2 cellular contexts compared by ENCODE assay signal in the genomic region with DNA sequence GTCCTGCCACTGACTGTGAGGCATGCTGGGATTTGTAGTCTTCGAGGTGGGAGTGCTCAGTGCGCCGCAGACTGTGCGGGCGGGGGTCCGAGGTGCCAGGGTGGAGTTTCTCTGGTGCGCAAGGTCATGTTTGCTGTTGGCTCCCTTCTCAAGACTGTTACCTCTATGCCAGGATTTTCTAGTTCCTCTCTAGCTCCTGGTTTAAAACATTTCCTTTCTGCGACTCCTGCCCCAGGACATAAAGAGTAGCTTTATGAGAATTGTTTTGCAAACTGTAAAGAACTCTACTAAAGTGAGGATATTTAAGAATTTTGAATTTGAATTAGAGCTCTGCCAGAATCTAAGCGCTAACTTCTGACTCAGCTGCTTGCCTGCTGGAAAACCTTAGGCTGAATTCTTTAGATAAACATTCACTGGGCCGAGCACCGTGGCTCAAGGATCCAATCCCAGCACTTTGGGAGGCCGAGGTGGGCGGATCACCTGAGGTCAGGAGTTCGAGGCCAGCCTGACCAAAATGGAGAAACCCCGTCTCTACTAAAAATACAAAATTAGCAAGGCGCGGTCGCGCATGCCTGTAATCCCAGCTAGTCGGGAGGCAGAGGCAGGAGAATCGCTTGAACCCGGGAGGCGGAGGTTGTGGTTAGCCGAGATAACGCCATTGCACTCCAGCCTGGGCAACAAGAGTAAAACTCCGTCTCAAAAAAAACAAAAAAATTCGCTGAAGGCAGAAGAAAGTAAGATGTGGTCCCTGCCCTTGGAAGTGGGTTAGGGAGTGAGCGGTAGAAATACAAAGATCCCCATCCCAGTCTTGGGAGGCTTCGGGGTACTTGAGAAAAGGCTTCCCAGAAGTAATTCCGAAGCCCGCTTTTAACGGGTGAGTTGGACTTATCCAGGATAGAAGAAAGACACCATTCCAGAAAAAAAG.
TF ChIP-seq lines count a peak whose summit lies in the region.

No MANE protein-coding gene starts in this region.

TF ChIP-seq in GM23338, 12 proteins besides CTCF, POLR2A, EP300 and RAD21:
- TF ChIP-seq NANOG (IDR thresholded peaks at IDR 0.05; ENCODE audit: borderline replicate concordance), result no peak
- TF ChIP-seq CREB1 (CRISPR knock-in tag; IDR thresholded peaks at IDR 0.05; ENCODE audit: low read depth), result no peak
- TF ChIP-seq ZNF331 (CRISPR knock-in tag; IDR thresholded peaks at IDR 0.05; ENCODE audit: low read depth), result no peak
- no peak for TF ChIP-seq EZH2 (IDR thresholded peaks at IDR 0.05; ENCODE audit: low read depth, unreplicated experiment)
- TF ChIP-seq, protein P1, sequence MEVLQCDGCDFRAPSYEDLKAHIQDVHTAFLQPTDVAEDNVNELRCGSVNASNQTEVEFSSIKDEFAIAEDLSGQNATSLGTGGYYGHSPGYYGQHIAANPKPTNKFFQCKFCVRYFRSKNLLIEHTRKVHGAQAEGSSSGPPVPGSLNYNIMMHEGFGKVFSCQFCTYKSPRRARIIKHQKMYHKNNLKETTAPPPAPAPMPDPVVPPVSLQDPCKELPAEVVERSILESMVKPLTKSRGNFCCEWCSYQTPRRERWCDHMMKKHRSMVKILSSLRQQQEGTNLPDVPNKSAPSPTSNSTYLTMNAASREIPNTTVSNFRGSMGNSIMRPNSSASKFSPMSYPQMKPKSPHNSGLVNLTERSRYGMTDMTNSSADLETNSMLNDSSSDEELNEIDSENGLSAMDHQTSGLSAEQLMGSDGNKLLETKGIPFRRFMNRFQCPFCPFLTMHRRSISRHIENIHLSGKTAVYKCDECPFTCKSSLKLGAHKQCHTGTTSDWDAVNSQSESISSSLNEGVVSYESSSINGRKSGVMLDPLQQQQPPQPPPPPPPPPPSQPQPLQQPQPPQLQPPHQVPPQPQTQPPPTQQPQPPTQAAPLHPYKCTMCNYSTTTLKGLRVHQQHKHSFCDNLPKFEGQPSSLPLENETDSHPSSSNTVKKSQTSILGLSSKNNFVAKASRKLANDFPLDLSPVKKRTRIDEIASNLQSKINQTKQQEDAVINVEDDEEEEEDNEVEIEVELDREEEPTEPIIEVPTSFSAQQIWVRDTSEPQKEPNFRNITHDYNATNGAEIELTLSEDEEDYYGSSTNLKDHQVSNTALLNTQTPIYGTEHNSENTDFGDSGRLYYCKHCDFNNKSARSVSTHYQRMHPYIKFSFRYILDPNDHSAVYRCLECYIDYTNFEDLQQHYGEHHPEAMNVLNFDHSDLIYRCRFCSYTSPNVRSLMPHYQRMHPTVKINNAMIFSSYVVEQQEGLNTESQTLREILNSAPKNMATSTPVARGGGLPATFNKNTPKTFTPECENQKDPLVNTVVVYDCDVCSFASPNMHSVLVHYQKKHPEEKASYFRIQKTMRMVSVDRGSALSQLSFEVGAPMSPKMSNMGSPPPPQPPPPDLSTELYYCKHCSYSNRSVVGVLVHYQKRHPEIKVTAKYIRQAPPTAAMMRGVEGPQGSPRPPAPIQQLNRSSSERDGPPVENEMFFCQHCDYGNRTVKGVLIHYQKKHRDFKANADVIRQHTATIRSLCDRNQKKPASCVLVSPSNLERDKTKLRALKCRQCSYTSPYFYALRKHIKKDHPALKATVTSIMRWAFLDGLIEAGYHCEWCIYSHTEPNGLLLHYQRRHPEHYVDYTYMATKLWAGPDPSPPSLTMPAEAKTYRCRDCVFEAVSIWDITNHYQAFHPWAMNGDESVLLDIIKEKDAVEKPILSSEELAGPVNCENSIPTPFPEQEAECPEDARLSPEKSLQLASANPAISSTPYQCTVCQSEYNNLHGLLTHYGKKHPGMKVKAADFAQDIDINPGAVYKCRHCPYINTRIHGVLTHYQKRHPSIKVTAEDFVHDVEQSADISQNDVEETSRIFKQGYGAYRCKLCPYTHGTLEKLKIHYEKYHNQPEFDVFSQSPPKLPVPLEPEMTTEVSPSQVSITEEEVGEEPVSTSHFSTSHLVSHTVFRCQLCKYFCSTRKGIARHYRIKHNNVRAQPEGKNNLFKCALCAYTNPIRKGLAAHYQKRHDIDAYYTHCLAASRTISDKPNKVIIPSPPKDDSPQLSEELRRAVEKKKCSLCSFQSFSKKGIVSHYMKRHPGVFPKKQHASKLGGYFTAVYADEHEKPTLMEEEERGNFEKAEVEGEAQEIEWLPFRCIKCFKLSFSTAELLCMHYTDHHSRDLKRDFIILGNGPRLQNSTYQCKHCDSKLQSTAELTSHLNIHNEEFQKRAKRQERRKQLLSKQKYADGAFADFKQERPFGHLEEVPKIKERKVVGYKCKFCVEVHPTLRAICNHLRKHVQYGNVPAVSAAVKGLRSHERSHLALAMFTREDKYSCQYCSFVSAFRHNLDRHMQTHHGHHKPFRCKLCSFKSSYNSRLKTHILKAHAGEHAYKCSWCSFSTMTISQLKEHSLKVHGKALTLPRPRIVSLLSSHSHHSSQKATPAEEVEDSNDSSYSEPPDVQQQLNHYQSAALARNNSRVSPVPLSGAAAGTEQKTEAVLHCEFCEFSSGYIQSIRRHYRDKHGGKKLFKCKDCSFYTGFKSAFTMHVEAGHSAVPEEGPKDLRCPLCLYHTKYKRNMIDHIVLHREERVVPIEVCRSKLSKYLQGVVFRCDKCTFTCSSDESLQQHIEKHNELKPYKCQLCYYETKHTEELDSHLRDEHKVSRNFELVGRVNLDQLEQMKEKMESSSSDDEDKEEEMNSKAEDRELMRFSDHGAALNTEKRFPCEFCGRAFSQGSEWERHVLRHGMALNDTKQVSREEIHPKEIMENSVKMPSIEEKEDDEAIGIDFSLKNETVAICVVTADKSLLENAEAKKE (CRISPR knock-in tag; IDR thresholded peaks at IDR 0.05), result no peak
- TF ChIP-seq, protein P2, sequence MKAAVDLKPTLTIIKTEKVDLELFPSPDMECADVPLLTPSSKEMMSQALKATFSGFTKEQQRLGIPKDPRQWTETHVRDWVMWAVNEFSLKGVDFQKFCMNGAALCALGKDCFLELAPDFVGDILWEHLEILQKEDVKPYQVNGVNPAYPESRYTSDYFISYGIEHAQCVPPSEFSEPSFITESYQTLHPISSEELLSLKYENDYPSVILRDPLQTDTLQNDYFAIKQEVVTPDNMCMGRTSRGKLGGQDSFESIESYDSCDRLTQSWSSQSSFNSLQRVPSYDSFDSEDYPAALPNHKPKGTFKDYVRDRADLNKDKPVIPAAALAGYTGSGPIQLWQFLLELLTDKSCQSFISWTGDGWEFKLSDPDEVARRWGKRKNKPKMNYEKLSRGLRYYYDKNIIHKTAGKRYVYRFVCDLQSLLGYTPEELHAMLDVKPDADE (IDR thresholded peaks at IDR 0.05), result peak; percentile 99

TF ChIP-seq in endothelial cell of umbilical vein, 7 proteins besides CTCF, POLR2A, EP300 and RAD21:
- TF ChIP-seq EZH2 (IDR thresholded peaks at IDR 0.05; ENCODE audit: borderline replicate concordance, low read depth, low read length, severe bottlenecking) (no peak), GATA2 (IDR thresholded peaks at IDR 0.05; ENCODE audit: insufficient read depth, insufficient read length, low read depth, low read length) (no peak), FOS (IDR thresholded peaks at IDR 0.05; ENCODE audit: borderline replicate concordance, insufficient read depth, low read length) (no peak), MYC (IDR thresholded peaks at IDR 0.05; ENCODE audit: low read depth, low read length) (no peak), JUN (IDR thresholded peaks at IDR 0.05; ENCODE audit: borderline replicate concordance, insufficient read depth, insufficient read length, low read depth) (no peak), POLR2AphosphoS5 (IDR thresholded peaks at IDR 0.05; ENCODE audit: insufficient read depth, low read depth, low read length) (no peak)
- TF ChIP-seq, protein P3, sequence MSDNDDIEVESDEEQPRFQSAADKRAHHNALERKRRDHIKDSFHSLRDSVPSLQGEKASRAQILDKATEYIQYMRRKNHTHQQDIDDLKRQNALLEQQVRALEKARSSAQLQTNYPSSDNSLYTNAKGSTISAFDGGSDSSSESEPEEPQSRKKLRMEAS (IDR thresholded peaks at IDR 0.05; ENCODE audit: insufficient read depth, insufficient read length), result no peak
